1 cellular context compared by ENCODE assay signal in genomic region chr2:168545439-168546082, GRCh38.
TF ChIP-seq lines count a peak whose summit lies in the region.

No MANE protein-coding gene starts in this region.

TF ChIP-seq in WTC11, 78 proteins besides CTCF, POLR2A, EP300 and RAD21 (continued from another document):
- TF ChIP-seq AFF4 (CRISPR knock-in tag; IDR thresholded peaks at IDR 0.05; ENCODE audit: borderline replicate concordance) (no peak), JUN (CRISPR knock-in tag; IDR thresholded peaks at IDR 0.05) (no peak), ZNF416 (CRISPR knock-in tag; IDR thresholded peaks at IDR 0.05) (no peak), ZSCAN18 (CRISPR knock-in tag; IDR thresholded peaks at IDR 0.05) (no peak), ELF4 (CRISPR knock-in tag; IDR thresholded peaks at IDR 0.05; ENCODE audit: low read depth) (no peak), ERG (CRISPR knock-in tag; IDR thresholded peaks at IDR 0.05) (no peak), MXD4 (CRISPR knock-in tag; IDR thresholded peaks at IDR 0.05; ENCODE audit: borderline replicate concordance) (no peak), RORB (CRISPR knock-in tag; IDR thresholded peaks at IDR 0.05) (no peak), E2F5 (CRISPR knock-in tag; IDR thresholded peaks at IDR 0.05) (no peak), CREM (CRISPR knock-in tag; IDR thresholded peaks at IDR 0.05) (no peak), TCF7 (CRISPR knock-in tag; IDR thresholded peaks at IDR 0.05; ENCODE audit: low read depth) (no peak), NFYB (CRISPR knock-in tag; conservative IDR thresholded peaks at IDR 0.05; ENCODE audit: low read depth) (no peak), SP1 (CRISPR knock-in tag; conservative IDR thresholded peaks at IDR 0.05) (no peak)
TF ChIP-seq in WTC11: peak in this region for 0.
